14 cellular contexts compared by ENCODE assay signal in genomic region chr10:31129880-31130405, GRCh38.
"Had no signal": no experiment of that assay in that cellular context is flagged by ENCODE, and none has a peak within 500 bp of the region (broad histone marks: within the 10 kb centered on the region; RNA-seq: fewer than 3 reads in every experiment).

No MANE protein-coding gene starts in this region.

- H3K36me3 ChIP-seq: left lung, right lobe of liver had no signal

- H3K9me3 Mint-ChIP-seq: activated CD4-positive, alpha-beta T cell treated with anti-CD3 and anti-CD28 coated beads, Interleukin-2, amount 10 ng/mL, durations not matched to agents 7 days and 5 days; activated naive CD4-positive, alpha-beta T cell treated with anti-CD3 and anti-CD28 coated beads, Interleukin-2, amount 50 U/mL, for 24 hours; mesothelial cell of epicardium had no signal

- H3K27me3 Mint-ChIP-seq: activated CD4-positive, alpha-beta T cell treated with anti-CD3 and anti-CD28 coated beads, Interleukin-2, amount 10 ng/mL, durations not matched to agents 7 days and 5 days; activated naive CD4-positive, alpha-beta T cell treated with anti-CD3 and anti-CD28 coated beads, Interleukin-2, amount 50 U/mL, for 24 hours had no signal

- H3K36me3 Mint-ChIP-seq: activated naive CD4-positive, alpha-beta T cell treated with anti-CD3 and anti-CD28 coated beads, Interleukin-2, amount 50 U/mL, for 24 hours; mesothelial cell of epicardium had no signal

- ATAC-seq: body of pancreas, esophagus mucosa, right lobe of liver, T-helper 17 cell had no signal

- H3K27ac Mint-ChIP-seq: activated CD4-positive, alpha-beta T cell treated with anti-CD3 and anti-CD28 coated beads, Interleukin-2, amount 10 ng/mL, durations not matched to agents 7 days and 5 days; activated naive CD4-positive, alpha-beta T cell treated with anti-CD3 and anti-CD28 coated beads, Interleukin-2, amount 50 U/mL, for 24 hours; T-helper 17 cell had no signal

- H3K27me3 ChIP-seq: body of pancreas, left lung, right lobe of liver, testis had no signal

- H3K4me3 Mint-ChIP-seq: activated CD4-positive, alpha-beta T cell treated with anti-CD3 and anti-CD28 coated beads, Interleukin-2, amount 10 ng/mL, durations not matched to agents 7 days and 5 days; activated naive CD4-positive, alpha-beta T cell treated with anti-CD3 and anti-CD28 coated beads, Interleukin-2, amount 50 U/mL, for 24 hours; mesothelial cell of epicardium; T-helper 17 cell had no signal

- H3K27ac ChIP-seq: body of pancreas, right lobe of liver had no signal

- DNase-seq: activated CD4-positive, alpha-beta T cell treated with anti-CD3 and anti-CD28 coated beads, Interleukin-2, amount 10 ng/mL, durations not matched to agents 7 days and 5 days; activated CD4-positive, CD25-positive, alpha-beta regulatory T cell; activated effector memory CD4-positive, alpha-beta T cell treated with Interleukin-2 at 50 U/mL for 16 hours; activated T-cell treated with anti-CD3 and anti-CD28 coated beads, Interleukin-2, amount 50 U/mL, for 1 hour; left lung; right lobe of liver; stimulated activated CD4-positive, alpha-beta T cell treated with anti-CD3 and anti-CD28 coated beads, Interleukin-2, amount 100 ng/mL, for 24 hours; stimulated activated naive CD4-positive, alpha-beta T cell; T-helper 17 cell had no signal

- H3K9me3 ChIP-seq: body of pancreas, left lung, right lobe of liver, testis had no signal

- H3K4me3 ChIP-seq: body of pancreas, left lung, right lobe of liver, testis had no signal
